In genomic region chr16:9256196-9256595, GRCh38 we compare ENCODE assay signal across 8 cellular contexts.
A peak's percentile ranks its signal among the peaks of the same experiment; 100 is the strongest.
DNase-seq lines count a peak whose midpoint lies in the region; ATAC-seq and TF ChIP-seq lines count a peak whose summit lies in the region.

No MANE protein-coding gene starts in this region.

- no peaks in the 10 kb centered on the region for H3K36me3 Mint-ChIP-seq in activated CD8-positive, alpha-beta memory T cell treated with anti-CD3 and anti-CD28 coated beads, Interleukin-2, amount 10 ng/mL, durations not matched to agents 7 days and 5 days

- DNase-seq in activated CD8-positive, alpha-beta memory T cell treated with anti-CD3 and anti-CD28 coated beads, Interleukin-2, amount 10 ng/mL, durations not matched to agents 7 days and 5 days, result peak; percentile 44
- DNase-seq in activated CD8-positive, alpha-beta memory T cell treated with anti-CD3 and anti-CD28 coated beads for 24 hours, result no peak
- DNase-seq in LNCaP clone FGC (ENCODE audit: low read depth) (no peak), dermis blood vessel endothelial cell (peak; percentile 13)
- peak; percentile 17 to 62 for DNase-seq in stimulated activated CD4-positive, alpha-beta T cell treated with anti-CD3 and anti-CD28 coated beads, Interleukin-2, amount 100 ng/mL, for 24 hours

- H3K4me1 Mint-ChIP-seq in activated CD8-positive, alpha-beta memory T cell treated with anti-CD3 and anti-CD28 coated beads, Interleukin-2, amount 10 ng/mL, durations not matched to agents 7 days and 5 days, result no peaks in the 10 kb centered on the region

- H3K27me3 Mint-ChIP-seq in activated CD8-positive, alpha-beta memory T cell treated with anti-CD3 and anti-CD28 coated beads, Interleukin-2, amount 10 ng/mL, durations not matched to agents 7 days and 5 days, result no peaks in the 10 kb centered on the region

- no peak overlapping the region for H3K4me3 Mint-ChIP-seq in activated CD8-positive, alpha-beta memory T cell treated with anti-CD3 and anti-CD28 coated beads, Interleukin-2, amount 10 ng/mL, durations not matched to agents 7 days and 5 days

- ATAC-seq in activated CD8-positive, alpha-beta memory T cell treated with anti-CD3 and anti-CD28 coated beads, Interleukin-2, amount 10 ng/mL, durations not matched to agents 7 days and 5 days, result no peak
- ATAC-seq in GM18873 (IDR thresholded peaks at IDR 0.05; ENCODE audit: low FRiP score, unreplicated experiment) (no peak), GM19455 (IDR thresholded peaks at IDR 0.05; ENCODE audit: unreplicated experiment) (no peak), HG03045 (IDR thresholded peaks at IDR 0.05; ENCODE audit: unreplicated experiment) (no peak)

- no peak overlapping the region for H3K4me3 ChIP-seq in LNCaP clone FGC (ENCODE audit: low read depth, low read length)

- H3K9me3 Mint-ChIP-seq in activated CD8-positive, alpha-beta memory T cell treated with anti-CD3 and anti-CD28 coated beads, Interleukin-2, amount 10 ng/mL, durations not matched to agents 7 days and 5 days (ENCODE audit: low read depth), result no peaks in the 10 kb centered on the region

- CTCF ChIA-PET in activated CD8-positive, alpha-beta memory T cell treated with anti-CD3 and anti-CD28 coated beads, Interleukin-2, amount 10 ng/mL, durations not matched to agents 7 days and 5 days (lab: Charles Lee), result interaction anchor here (1.1 kb wide), 1 partner anchor 8 kb away, joined by 3 read pairs; no protein-coding TSS in a partner anchor

- peak; percentile 61 for TF ChIP-seq CTCF in LNCaP clone FGC (IDR thresholded peaks at IDR 0.05; ENCODE audit: control insufficient read depth, extremely low read depth, insufficient read depth)

- H3K27ac Mint-ChIP-seq in activated CD8-positive, alpha-beta memory T cell treated with anti-CD3 and anti-CD28 coated beads, Interleukin-2, amount 10 ng/mL, durations not matched to agents 7 days and 5 days, result no peak overlapping the region

Comparison
In these comparisons a context has a peak if more than half of its experiments do, and no peak if none do; other contexts are left out.
1. DNase-seq: peak in activated CD8-positive, alpha-beta memory T cell treated with anti-CD3 and anti-CD28 coated beads, Interleukin-2, amount 10 ng/mL, durations not matched to agents 7 days and 5 days (single experiment), dermis blood vessel endothelial cell (single experiment) and stimulated activated CD4-positive, alpha-beta T cell treated with anti-CD3 and anti-CD28 coated beads, Interleukin-2, amount 100 ng/mL, for 24 hours (2 of 2); none in activated CD8-positive, alpha-beta memory T cell treated with anti-CD3 and anti-CD28 coated beads for 24 hours (single experiment) and LNCaP clone FGC (single experiment).